Comparison of ENCODE assay signal across 1 cellular context in genomic region chr17:61425682-61426481, GRCh38.
TF ChIP-seq lines count a peak whose summit lies in the region.

No MANE protein-coding gene starts in this region.

TF ChIP-seq in HepG2, 621 proteins besides CTCF, POLR2A, EP300 and RAD21 (continued from another document):
- TF ChIP-seq, protein P1, sequence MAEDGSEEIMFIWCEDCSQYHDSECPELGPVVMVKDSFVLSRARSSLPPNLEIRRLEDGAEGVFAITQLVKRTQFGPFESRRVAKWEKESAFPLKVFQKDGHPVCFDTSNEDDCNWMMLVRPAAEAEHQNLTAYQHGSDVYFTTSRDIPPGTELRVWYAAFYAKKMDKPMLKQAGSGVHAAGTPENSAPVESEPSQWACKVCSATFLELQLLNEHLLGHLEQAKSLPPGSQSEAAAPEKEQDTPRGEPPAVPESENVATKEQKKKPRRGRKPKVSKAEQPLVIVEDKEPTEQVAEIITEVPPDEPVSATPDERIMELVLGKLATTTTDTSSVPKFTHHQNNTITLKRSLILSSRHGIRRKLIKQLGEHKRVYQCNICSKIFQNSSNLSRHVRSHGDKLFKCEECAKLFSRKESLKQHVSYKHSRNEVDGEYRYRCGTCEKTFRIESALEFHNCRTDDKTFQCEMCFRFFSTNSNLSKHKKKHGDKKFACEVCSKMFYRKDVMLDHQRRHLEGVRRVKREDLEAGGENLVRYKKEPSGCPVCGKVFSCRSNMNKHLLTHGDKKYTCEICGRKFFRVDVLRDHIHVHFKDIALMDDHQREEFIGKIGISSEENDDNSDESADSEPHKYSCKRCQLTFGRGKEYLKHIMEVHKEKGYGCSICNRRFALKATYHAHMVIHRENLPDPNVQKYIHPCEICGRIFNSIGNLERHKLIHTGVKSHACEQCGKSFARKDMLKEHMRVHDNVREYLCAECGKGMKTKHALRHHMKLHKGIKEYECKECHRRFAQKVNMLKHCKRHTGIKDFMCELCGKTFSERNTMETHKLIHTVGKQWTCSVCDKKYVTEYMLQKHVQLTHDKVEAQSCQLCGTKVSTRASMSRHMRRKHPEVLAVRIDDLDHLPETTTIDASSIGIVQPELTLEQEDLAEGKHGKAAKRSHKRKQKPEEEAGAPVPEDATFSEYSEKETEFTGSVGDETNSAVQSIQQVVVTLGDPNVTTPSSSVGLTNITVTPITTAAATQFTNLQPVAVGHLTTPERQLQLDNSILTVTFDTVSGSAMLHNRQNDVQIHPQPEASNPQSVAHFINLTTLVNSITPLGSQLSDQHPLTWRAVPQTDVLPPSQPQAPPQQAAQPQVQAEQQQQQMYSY (CRISPR knock-in tag; IDR thresholded peaks at IDR 0.05), result no peak
- TF ChIP-seq NFE2L1 (CRISPR knock-in tag; IDR thresholded peaks at IDR 0.05; ENCODE audit: borderline replicate concordance) (no peak), CC2D1A (CRISPR knock-in tag; IDR thresholded peaks at IDR 0.05) (no peak), SMYD3 (CRISPR knock-in tag; IDR thresholded peaks at IDR 0.05) (no peak), ZNF296 (CRISPR knock-in tag; conservative IDR thresholded peaks at IDR 0.05) (no peak), ZNF430 (CRISPR knock-in tag; IDR thresholded peaks at IDR 0.05) (no peak), CCDC6 (CRISPR knock-in tag; IDR thresholded peaks at IDR 0.05) (no peak), ZNF530 (CRISPR knock-in tag; IDR thresholded peaks at IDR 0.05; ENCODE audit: low read depth) (no peak), ZNF83 (CRISPR knock-in tag; IDR thresholded peaks at IDR 0.05; ENCODE audit: borderline replicate concordance) (no peak), ZNF44 (CRISPR knock-in tag; IDR thresholded peaks at IDR 0.05) (0 out of 2 replicates have a peak, but pooled peaks have one; percentile 58), ZFAT (CRISPR knock-in tag; conservative IDR thresholded peaks at IDR 0.05) (no peak), ZNF629 (CRISPR knock-in tag; conservative IDR thresholded peaks at IDR 0.05) (no peak)
- TF ChIP-seq, protein P2, sequence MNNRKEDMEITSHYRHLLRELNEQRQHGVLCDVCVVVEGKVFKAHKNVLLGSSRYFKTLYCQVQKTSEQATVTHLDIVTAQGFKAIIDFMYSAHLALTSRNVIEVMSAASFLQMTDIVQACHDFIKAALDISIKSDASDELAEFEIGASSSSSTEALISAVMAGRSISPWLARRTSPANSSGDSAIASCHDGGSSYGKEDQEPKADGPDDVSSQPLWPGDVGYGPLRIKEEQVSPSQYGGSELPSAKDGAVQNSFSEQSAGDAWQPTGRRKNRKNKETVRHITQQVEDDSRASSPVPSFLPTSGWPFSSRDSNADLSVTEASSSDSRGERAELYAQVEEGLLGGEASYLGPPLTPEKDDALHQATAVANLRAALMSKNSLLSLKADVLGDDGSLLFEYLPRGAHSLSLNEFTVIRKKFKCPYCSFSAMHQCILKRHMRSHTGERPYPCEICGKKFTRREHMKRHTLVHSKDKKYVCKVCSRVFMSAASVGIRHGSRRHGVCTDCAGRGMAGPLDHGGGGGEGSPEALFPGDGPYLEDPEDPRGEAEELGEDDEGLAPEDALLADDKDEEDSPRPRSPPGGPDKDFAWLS (CRISPR knock-in tag; IDR thresholded peaks at IDR 0.05; ENCODE audit: borderline replicate concordance), result peak; percentile 76; the same call in 1 of the 2 replicates
- TF ChIP-seq, protein P3, sequence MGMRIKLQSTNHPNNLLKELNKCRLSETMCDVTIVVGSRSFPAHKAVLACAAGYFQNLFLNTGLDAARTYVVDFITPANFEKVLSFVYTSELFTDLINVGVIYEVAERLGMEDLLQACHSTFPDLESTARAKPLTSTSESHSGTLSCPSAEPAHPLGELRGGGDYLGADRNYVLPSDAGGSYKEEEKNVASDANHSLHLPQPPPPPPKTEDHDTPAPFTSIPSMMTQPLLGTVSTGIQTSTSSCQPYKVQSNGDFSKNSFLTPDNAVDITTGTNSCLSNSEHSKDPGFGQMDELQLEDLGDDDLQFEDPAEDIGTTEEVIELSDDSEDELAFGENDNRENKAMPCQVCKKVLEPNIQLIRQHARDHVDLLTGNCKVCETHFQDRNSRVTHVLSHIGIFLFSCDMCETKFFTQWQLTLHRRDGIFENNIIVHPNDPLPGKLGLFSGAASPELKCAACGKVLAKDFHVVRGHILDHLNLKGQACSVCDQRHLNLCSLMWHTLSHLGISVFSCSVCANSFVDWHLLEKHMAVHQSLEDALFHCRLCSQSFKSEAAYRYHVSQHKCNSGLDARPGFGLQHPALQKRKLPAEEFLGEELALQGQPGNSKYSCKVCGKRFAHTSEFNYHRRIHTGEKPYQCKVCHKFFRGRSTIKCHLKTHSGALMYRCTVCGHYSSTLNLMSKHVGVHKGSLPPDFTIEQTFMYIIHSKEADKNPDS (CRISPR knock-in tag; IDR thresholded peaks at IDR 0.05), result no peak
- TF ChIP-seq, protein P4, sequence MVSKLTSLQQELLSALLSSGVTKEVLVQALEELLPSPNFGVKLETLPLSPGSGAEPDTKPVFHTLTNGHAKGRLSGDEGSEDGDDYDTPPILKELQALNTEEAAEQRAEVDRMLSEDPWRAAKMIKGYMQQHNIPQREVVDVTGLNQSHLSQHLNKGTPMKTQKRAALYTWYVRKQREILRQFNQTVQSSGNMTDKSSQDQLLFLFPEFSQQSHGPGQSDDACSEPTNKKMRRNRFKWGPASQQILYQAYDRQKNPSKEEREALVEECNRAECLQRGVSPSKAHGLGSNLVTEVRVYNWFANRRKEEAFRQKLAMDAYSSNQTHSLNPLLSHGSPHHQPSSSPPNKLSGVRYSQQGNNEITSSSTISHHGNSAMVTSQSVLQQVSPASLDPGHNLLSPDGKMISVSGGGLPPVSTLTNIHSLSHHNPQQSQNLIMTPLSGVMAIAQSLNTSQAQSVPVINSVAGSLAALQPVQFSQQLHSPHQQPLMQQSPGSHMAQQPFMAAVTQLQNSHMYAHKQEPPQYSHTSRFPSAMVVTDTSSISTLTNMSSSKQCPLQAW (CRISPR knock-in tag; IDR thresholded peaks at IDR 0.05), result no peak
- TF ChIP-seq, protein P5, sequence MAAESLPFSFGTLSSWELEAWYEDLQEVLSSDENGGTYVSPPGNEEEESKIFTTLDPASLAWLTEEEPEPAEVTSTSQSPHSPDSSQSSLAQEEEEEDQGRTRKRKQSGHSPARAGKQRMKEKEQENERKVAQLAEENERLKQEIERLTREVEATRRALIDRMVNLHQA (CRISPR knock-in tag; IDR thresholded peaks at IDR 0.05), result no peak
TF ChIP-seq in HepG2: peak in this region for 124.
